Comparison of ENCODE assay signal across 27 cellular contexts in genomic region chr20:63703976-63704748, GRCh38. TPM values are rescaled to one million over a fixed set of nuclear protein-coding genes. Genes with fewer than 3 reads are reported as not detected.
DNase-seq lines count a peak whose midpoint lies in the region; ATAC-seq and FAIRE-seq lines count a peak whose summit lies in the region.
"Had no signal": no experiment of that assay in that cellular context is flagged by ENCODE, and none has a peak within 500 bp of the region (broad histone marks: within the 10 kb centered on the region; RNA-seq: fewer than 3 reads in every experiment).

No MANE protein-coding gene starts in this region.

- no peaks in the 10 kb centered on the region for H3K27me3 Mint-ChIP-seq in activated T-cell treated with anti-CD3 and anti-CD28 coated beads, Interleukin-2, amount 50 U/mL, for 72 hours (ENCODE audit: low read depth)
- H3K27me3 Mint-ChIP-seq: activated CD4-positive, alpha-beta T cell treated with anti-CD3 and anti-CD28 coated beads, Interleukin-2, amount 10 ng/mL, durations not matched to agents 24 days and 14 days; CD4-positive, alpha-beta T cell had no signal

- ATAC-seq in activated T-cell treated with anti-CD3 and anti-CD28 coated beads, Interleukin-2, amount 50 U/mL, for 72 hours (replicated peaks in 1 of 2): no peak
- no peak for ATAC-seq in GM19463 (IDR thresholded peaks at IDR 0.05; ENCODE audit: unreplicated experiment)
- ATAC-seq: activated T-cell treated with anti-CD3 and anti-CD28 coated beads, Interleukin-2, amount 50 U/mL, for 4 hours; gastrocnemius medialis; mucosa of descending colon; natural killer cell; stimulated activated naive CD8-positive, alpha-beta T cell treated with anti-CD3 and anti-CD28 coated beads, Interleukin-15, Interleukin-2, amounts not matched to agents 100 U/mL and 50 U/mL, for 24 hours; WTC11 had no signal

- peaks cover 22% of the 10 kb centered on the region for H3K4me1 Mint-ChIP-seq in activated T-cell treated with anti-CD3 and anti-CD28 coated beads, Interleukin-2, amount 50 U/mL, for 72 hours (ENCODE audit: low read depth)

- no peaks in the 10 kb centered on the region for H3K9me3 Mint-ChIP-seq in activated T-cell treated with anti-CD3 and anti-CD28 coated beads, Interleukin-2, amount 50 U/mL, for 72 hours
- H3K9me3 Mint-ChIP-seq: activated CD4-positive, alpha-beta T cell treated with anti-CD3 and anti-CD28 coated beads, Interleukin-2, amount 10 ng/mL, durations not matched to agents 24 days and 14 days; activated T-cell treated with anti-CD3 and anti-CD28 coated beads, Interleukin-2, amount 50 U/mL, for 4 hours; CD4-positive, alpha-beta T cell; H9; natural killer cell; WTC11 had no signal

- no peak for DNase-seq in activated T-cell treated with anti-CD3 and anti-CD28 coated beads, Interleukin-2, amount 50 U/mL, for 72 hours
- DNase-seq in activated T-cell treated with anti-CD3 and anti-CD28 coated beads, Interleukin-2, amount 50 U/mL, for 1 hour: no peak
- DNase-seq in HTR-8/SVneo (ENCODE audit: insufficient read length, low spot score) (no peak), islet precursor cell (peak; percentile 48), ureter (ENCODE audit: low spot score) (no peak), NCI-H345 treated with DMSO at 0.1 percent for 48 hours (lab: John Stamatoyannopoulos, UW; ENCODE audit: unreplicated experiment) (no peak)
- DNase-seq in stimulated activated CD8-positive, alpha-beta memory T cell treated with anti-CD3 and anti-CD28 coated beads, Interleukin-4, amount 100 ng/mL, for 48 hours: peak; percentile 22
- DNase-seq: 8988T; activated CD4-positive, alpha-beta T cell treated with anti-CD3 and anti-CD28 coated beads, Interleukin-2, amount 10 ng/mL, durations not matched to agents 24 days and 14 days; activated CD8-positive, alpha-beta memory T cell treated with anti-CD3 and anti-CD28 coated beads for 24 hours; activated naive CD4-positive, alpha-beta T cell treated with anti-CD3 and anti-CD28 coated beads, Interleukin-2, amount 50 U/mL, for 16 hours; activated T-cell treated with anti-CD3 and anti-CD28 coated beads, Interleukin-2, amount 50 U/mL, for 4 hours; amniotic stem cell; CD4-positive, alpha-beta T cell; gastrocnemius medialis; MM.1S; natural killer cell; NCI-H1417; NCI-H2029 treated with DMSO at 0.1 percent for 48 hours; NCI-H226; stimulated activated naive CD8-positive, alpha-beta T cell treated with anti-CD3 and anti-CD28 coated beads, Interleukin-15, Interleukin-2, amounts not matched to agents 100 U/mL and 50 U/mL, for 24 hours; testis had no signal

- no peak overlapping the region for H3K4me3 Mint-ChIP-seq in activated T-cell treated with anti-CD3 and anti-CD28 coated beads, Interleukin-2, amount 50 U/mL, for 72 hours
- H3K4me3 Mint-ChIP-seq: H9 had no signal

- FAIRE-seq in HTR-8/SVneo (lab: Jason Lieb, UNC): peak; percentile 46
- FAIRE-seq: RCC 7860 had no signal

- peaks cover 1 to 8% of the 10 kb centered on the region in 2 donors for H3K36me3 Mint-ChIP-seq in activated T-cell treated with anti-CD3 and anti-CD28 coated beads, Interleukin-2, amount 50 U/mL, for 72 hours (ENCODE audit: insufficient read depth in 2 of 2)
- H3K36me3 Mint-ChIP-seq: natural killer cell had no signal

- H3K27ac Mint-ChIP-seq in activated T-cell treated with anti-CD3 and anti-CD28 coated beads, Interleukin-2, amount 50 U/mL, for 72 hours: peak overlapping the region; percentile 70
- H3K27ac Mint-ChIP-seq: CD4-positive, alpha-beta T cell; H9; WTC11 had no signal

RNA-seq across cellular contexts. Expression of gene ARFRP1, which starts 3.6 kb away (rescaled TPM):
- 10 to 100 TPM; 55.1 to 70.9 TPM for total RNA-seq in activated T-cell treated with anti-CD3 and anti-CD28 coated beads, Interleukin-2, amount 50 U/mL, for 72 hours
- 69.8 TPM for total RNA-seq in ureter

RNA-seq across cellular contexts. Expression of gene ZGPAT, which starts 3.7 kb away (rescaled TPM):
- total RNA-seq in activated T-cell treated with anti-CD3 and anti-CD28 coated beads, Interleukin-2, amount 50 U/mL, for 72 hours: 10 to 100 TPM; 24.3 to 28.0 TPM
- total RNA-seq in ureter: 29.4 TPM

RNA-seq across cellular contexts. Expression of gene TNFRSF6B, which starts 7.7 kb away (rescaled TPM):
- total RNA-seq in activated T-cell treated with anti-CD3 and anti-CD28 coated beads, Interleukin-2, amount 50 U/mL, for 72 hours: 1 to 10 TPM; 1.0 to 1.2 TPM
- total RNA-seq in ureter: 19.8 TPM
- total RNA-seq: activated CD4-positive, alpha-beta T cell treated with anti-CD3 and anti-CD28 coated beads, Interleukin-2, amount 10 ng/mL, durations not matched to agents 24 days and 14 days; H9; natural killer cell; WTC11 had no signal

RNA-seq across cellular contexts. Expression of gene LIME1, which starts 32.3 kb away (rescaled TPM):
- total RNA-seq in activated T-cell treated with anti-CD3 and anti-CD28 coated beads, Interleukin-2, amount 50 U/mL, for 72 hours: 10 to 100 TPM; 13.4 to 21.1 TPM
- 7.3 TPM for total RNA-seq in ureter

RNA-seq across cellular contexts. Expression of gene SLC2A4RG, which starts 35.4 kb away (rescaled TPM):
- 10 to 100 TPM; 43.5 to 47.0 TPM for total RNA-seq in activated T-cell treated with anti-CD3 and anti-CD28 coated beads, Interleukin-2, amount 50 U/mL, for 72 hours
- 93.6 TPM for total RNA-seq in ureter

Comparison
In these comparisons a context has a peak if more than half of its experiments do, and no peak if none do; other contexts are left out.
1. DNase-seq: peak in islet precursor cell (single experiment) and stimulated activated CD8-positive, alpha-beta memory T cell treated with anti-CD3 and anti-CD28 coated beads, Interleukin-4, amount 100 ng/mL, for 48 hours (single experiment); none in activated T-cell treated with anti-CD3 and anti-CD28 coated beads, Interleukin-2, amount 50 U/mL, for 72 hours (0 of 2), activated T-cell treated with anti-CD3 and anti-CD28 coated beads, Interleukin-2, amount 50 U/mL, for 1 hour (single experiment), HTR-8/SVneo (single experiment), ureter (single experiment) and NCI-H345 treated with DMSO at 0.1 percent for 48 hours (single experiment).